21 cellular contexts compared by ENCODE assay signal in genomic region chr1:54538538-54538937, GRCh38.
"Had no signal": no experiment of that assay in that cellular context is flagged by ENCODE, and none has a peak within 500 bp of the region (broad histone marks: within the 10 kb centered on the region; RNA-seq: fewer than 3 reads in every experiment).

No MANE protein-coding gene starts in this region.

- H3K27me3 ChIP-seq: dorsolateral prefrontal cortex, esophagus muscularis mucosa, foreskin keratinocyte, gastroesophageal sphincter, hepatocyte had no signal

- H3K36me3 ChIP-seq: esophagus muscularis mucosa, gastroesophageal sphincter, heart left ventricle, left lung, lower lobe of right lung had no signal

- ATAC-seq: foreskin keratinocyte, gastroesophageal sphincter, heart left ventricle, left lung, left ventricle myocardium superior, lower lobe of right lung, mucosa of descending colon had no signal

- H3K27ac Mint-ChIP-seq: immature natural killer cell, mesothelial cell of epicardium had no signal

- H2AFZ ChIP-seq: hepatocyte had no signal

- H3K9me3 ChIP-seq: esophagus muscularis mucosa, gastroesophageal sphincter, heart left ventricle, left lung, lower lobe of right lung, mucosa of descending colon had no signal

- H3K27ac ChIP-seq: coronary artery, dorsolateral prefrontal cortex, esophagus muscularis mucosa, foreskin keratinocyte, gastroesophageal sphincter, heart left ventricle, hepatocyte, left lung, lower lobe of right lung had no signal

- DNase-seq: dermis blood vessel endothelial cell; dorsolateral prefrontal cortex; effector CD4-positive, alpha-beta T cell; effector memory CD4-positive, alpha-beta T cell; foreskin keratinocyte; heart left ventricle; hypothalamus; immature natural killer cell; islet precursor cell; kidney; kidney glomerular epithelial cell; left lung; left ventricle myocardium superior; lower lobe of right lung; mesenchymal stem cell; mucosa of descending colon had no signal

- H3K36me3 Mint-ChIP-seq: immature natural killer cell, mesothelial cell of epicardium had no signal

- H3K79me2 ChIP-seq: hepatocyte had no signal

- H3K4me3 Mint-ChIP-seq: immature natural killer cell, mesothelial cell of epicardium had no signal

- H3K4me3 ChIP-seq: coronary artery, dorsolateral prefrontal cortex, esophagus muscularis mucosa, gastroesophageal sphincter, heart left ventricle, hepatocyte, left lung, lower lobe of right lung, mucosa of descending colon had no signal

- H3K9me3 Mint-ChIP-seq: immature natural killer cell, mesothelial cell of epicardium had no signal

- H3K4me2 ChIP-seq: hepatocyte had no signal
